ENCODE assay signal across 15 cellular contexts in the genomic region with DNA sequence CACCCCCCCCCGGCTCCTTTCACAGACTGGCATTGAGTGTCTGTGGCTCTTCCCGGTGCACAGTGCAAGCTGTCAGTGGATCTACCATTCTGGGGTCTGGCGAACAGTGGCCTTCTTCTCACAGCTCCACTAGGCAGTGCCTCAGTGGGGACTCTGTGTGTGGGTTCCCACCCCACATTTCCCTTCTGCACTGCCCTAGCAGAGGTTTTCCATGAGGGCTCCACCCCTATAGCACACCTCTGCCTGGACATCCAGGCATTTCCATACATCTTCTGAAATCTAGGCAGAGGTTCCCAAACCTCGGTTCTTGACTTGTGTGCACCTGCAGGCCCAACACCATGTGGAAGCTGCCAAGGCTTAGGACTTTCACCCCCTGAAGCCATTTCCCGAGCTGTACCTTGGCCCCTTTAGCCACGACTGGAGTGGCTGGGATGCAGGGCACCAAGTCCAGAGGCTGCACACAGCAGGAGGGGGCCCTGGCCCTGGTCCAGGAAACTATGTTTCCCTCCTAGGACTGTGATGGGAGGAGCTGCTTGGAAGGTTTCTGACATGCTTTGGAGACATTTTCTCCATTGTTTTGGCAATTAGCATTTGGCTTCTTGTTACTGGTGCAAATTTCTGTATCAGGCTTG. TPM values are rescaled to one million over a fixed set of nuclear protein-coding genes. Genes with fewer than 3 reads are reported as not detected.
DNase-seq lines count a peak whose midpoint lies in the region; ATAC-seq, FAIRE-seq and TF ChIP-seq lines count a peak whose summit lies in the region.
"Had no signal": no experiment of that assay in that cellular context is flagged by ENCODE, and none has a peak within 500 bp of the region (broad histone marks: within the 10 kb centered on the region; RNA-seq: fewer than 3 reads in every experiment).

No MANE protein-coding gene starts in this region.

- no peak overlapping the region for H3K4me3 ChIP-seq in HEK293 (ENCODE audit: low read depth, low read length)
- H3K4me3 ChIP-seq in K562: no peak overlapping the region
- no peak overlapping the region for H3K4me3 ChIP-seq in HepG2 (replicated peaks in 1 of 3; ENCODE audit: insufficient read depth in 1 of 3, low read depth in 2 of 3, low read length in 3 of 3)
- H3K4me3 ChIP-seq in subcutaneous abdominal adipose tissue (ENCODE audit: low read depth in 1 of 5, low read length in 5 of 5): no peak overlapping the region
- H3K4me3 ChIP-seq: A549 had no signal

- CTCF ChIA-PET in HEK293 (lab: Yijun Ruan, JAX) (interaction anchor here (0.6 to 0.7 kb wide), 2 partner anchors 8 to 266 kb away, joined by 3 to 4 read pairs; no protein-coding TSS in a partner anchor), K562 (lab: Yijun Ruan, JAX; ENCODE audit: low intra/inter-chr PET ratio) (no interaction called here), HepG2 (lab: Yijun Ruan, JAX; ENCODE audit: low intra/inter-chr PET ratio, low total read pairs) (no interaction called here)

- TF ChIP-seq EP300 in K562 (IDR thresholded peaks at IDR 0.05; ENCODE audit: low read length): no peak
- no peak for TF ChIP-seq EP300 in HepG2 (IDR thresholded peaks at IDR 0.05; ENCODE audit: low read depth in 2 of 2, low read length in 2 of 2)
- TF ChIP-seq EP300 in HepG2 (CRISPR knock-in tag; IDR thresholded peaks at IDR 0.05; ENCODE audit: borderline replicate concordance): no peak

- no peaks in the 10 kb centered on the region for H4K20me1 ChIP-seq in K562 (replicated peaks; ENCODE audit: control insufficient read depth, insufficient read depth, low read length)
- H4K20me1 ChIP-seq in HepG2 (ENCODE audit: insufficient read depth, low read length): no peaks in the 10 kb centered on the region

- no peak for TF ChIP-seq RAD21 in K562 (CRISPR knock-in tag; conservative IDR thresholded peaks at IDR 0.05 in 1 of 2, IDR thresholded peaks at IDR 0.05 in 1 of 2)
- no peak for TF ChIP-seq RAD21 in HepG2 (CRISPR knock-in tag; IDR thresholded peaks at IDR 0.05)

- DNase-seq in K562 (ENCODE audit: extremely low read depth in 1 of 4, low spot score in 3 of 4) (no peak), HepG2 (ENCODE audit: low spot score) (peak; percentile 15), NCI-H2227 treated with DMSO at 0.1 percent for 48 hours (lab: John Stamatoyannopoulos, UW) (no peak), inferior parietal cortex (ENCODE audit: extremely low spot score) (no peak), middle frontal gyrus (ENCODE audit: extremely low spot score, low spot score) (no peak)
- DNase-seq: BE2C; CD4-positive, CD25-positive, alpha-beta regulatory T cell; DMS53; GF-D8 had no signal

- TF ChIP-seq POLR2A in K562 (conservative IDR thresholded peaks at IDR 0.05): no peak
- no peak for TF ChIP-seq POLR2A in HepG2 (IDR thresholded peaks at IDR 0.05; ENCODE audit: insufficient read depth in 1 of 2, low read depth in 2 of 2, low read length in 2 of 2)

- no peak overlapping the region for H3K4me2 ChIP-seq in K562 (ENCODE audit: insufficient read depth, low read length)
- H3K4me2 ChIP-seq in HepG2 (ENCODE audit: low read depth, low read length): no peak overlapping the region
- H3K4me2 ChIP-seq: A549 had no signal

- H3K9me3 ChIP-seq in HEK293 (ENCODE audit: control insufficient read depth, insufficient read depth, low read depth, low read length) (no peaks in the 10 kb centered on the region), K562 (replicated peaks; ENCODE audit: control insufficient read depth, insufficient read depth, low read depth, low read length) (peaks cover 8% of the 10 kb centered on the region), HepG2 (ENCODE audit: low read length) (0 out of 2 replicates have a peak, but pooled peaks cover 9% of the 10 kb centered on the region), subcutaneous abdominal adipose tissue (ENCODE audit: control insufficient read depth in 5 of 5, low read length in 5 of 5) (peaks cover 0 to 2% (median 0%) of the 10 kb centered on the region in 5 donors)
- H3K9me3 ChIP-seq: A549 had no signal

- POLR2A ChIA-PET in HEK293 (lab: Yijun Ruan, JAX) (no interaction called here), K562 (lab: Yijun Ruan, JAX) (interaction anchor here (1.4 to 1.6 kb wide), 2 partner anchors 11 to 25 kb away, joined by 3 to 4 read pairs; partner anchors contain the start of gene BCL2L13), HepG2 (lab: Yijun Ruan, JAX) (interaction anchor here (1.4 kb wide), 1 partner anchor 25 kb away, joined by 4 read pairs; no protein-coding TSS in a partner anchor)

- in situ Hi-C loops in K562 (cut with MboI): no loop called here
- in situ Hi-C loops in HepG2 (cut with HindIII; ENCODE audit: extremely low pct_ligation_motif_present, low pct_unique_long_range_greater_than_20kb): loop anchor here (5.0 kb wide), 1 partner anchor 33 kb away; no protein-coding TSS in a partner anchor

- FAIRE-seq in K562 (lab: Jason Lieb, UNC): no peak
- FAIRE-seq in HepG2 (lab: Jason Lieb, UNC): no peak
- FAIRE-seq: A549, H54 had no signal

- TF ChIP-seq CTCF in HEK293 (tag by site-specific recombination; IDR thresholded peaks at IDR 0.05): no peak
- no peak for TF ChIP-seq CTCF in K562 (IDR thresholded peaks at IDR 0.05 in 2 of 3, conservative IDR thresholded peaks at IDR 0.05 in 1 of 3; ENCODE audit: insufficient read depth in 2 of 3, low read depth in 1 of 3, low read length in 3 of 3)
- no peak for TF ChIP-seq CTCF in HepG2 (CRISPR knock-in tag; IDR thresholded peaks at IDR 0.05)

- intact Hi-C loops in K562 (cut with micrococcal nuclease): no loop called here
- intact Hi-C loops in HepG2 (cut with micrococcal nuclease; ENCODE audit: unreplicated experiment): no loop called here

- H2AFZ ChIP-seq in K562 (ENCODE audit: low read depth, low read length) (no peak overlapping the region), HepG2 (ENCODE audit: low read length) (no peak overlapping the region)

- H3K4me1 ChIP-seq in HEK293 (ENCODE audit: control insufficient read depth, insufficient read depth, low read length): no peaks in the 10 kb centered on the region
- H3K4me1 ChIP-seq in K562 (replicated peaks in 1 of 2; ENCODE audit: control insufficient read depth in 2 of 2, insufficient read depth in 2 of 2, low read length in 2 of 2): no peaks in the 10 kb centered on the region; a peak in 1 of 5 replicates
- H3K4me1 ChIP-seq in HepG2 (ENCODE audit: insufficient read depth, low read length): peaks cover 18% of the 10 kb centered on the region
- H3K4me1 ChIP-seq in subcutaneous abdominal adipose tissue (ENCODE audit: control insufficient read depth in 5 of 5, insufficient read depth in 5 of 5, low read length in 5 of 5): peaks cover 0 to 10% (median 0%) of the 10 kb centered on the region in 5 donors
- H3K4me1 ChIP-seq: A549 had no signal

- H3K79me2 ChIP-seq in K562 (ENCODE audit: control insufficient read depth, insufficient read depth, low read length) (peaks cover 2% of the 10 kb centered on the region; the same call in 1 of the 3 replicates), HepG2 (ENCODE audit: insufficient read depth, low read length) (no peaks in the 10 kb centered on the region)

- no TSS peak for BruUV-seq in K562 (replicated peaks; lab: Mats Ljungman, UMichigan)
- BruUV-seq in HepG2 (replicated peaks; lab: Mats Ljungman, UMichigan): no TSS peak

- H3K27me3 ChIP-seq in K562 (ENCODE audit: control insufficient read depth in 2 of 2, insufficient read depth in 2 of 2, low read length in 2 of 2): no peaks in the 10 kb centered on the region
- H3K27me3 ChIP-seq in HepG2 (ENCODE audit: control insufficient read depth in 1 of 2, insufficient read depth in 2 of 2, low read length in 2 of 2): no peaks in the 10 kb centered on the region; a peak in 1 of 5 replicates
- H3K27me3 ChIP-seq in subcutaneous abdominal adipose tissue (ENCODE audit: control insufficient read depth in 5 of 5, insufficient read depth in 4 of 5, low read length in 5 of 5): no peaks in the 10 kb centered on the region
- H3K27me3 ChIP-seq: BE2C had no signal

- WGBS in K562 (ENCODE audit: insufficient coverage, low coverage, missing lambda C conversion rate): 96% methylated on average over 6 of the region's 6 CpGs
- WGBS in HepG2 (ENCODE audit: low lambda C conversion rate): 60% methylated on average over 4 of the region's 6 CpGs

- no peak for ATAC-seq in K562
- ATAC-seq in HepG2: peak; percentile 72
- ATAC-seq in HG03280 (IDR thresholded peaks at IDR 0.05; ENCODE audit: unreplicated experiment): no peak
- ATAC-seq: A549, HCT116 had no signal

- H3K9me1 ChIP-seq in K562 (ENCODE audit: control insufficient read depth, insufficient read depth, low read length): no peaks in the 10 kb centered on the region

- peaks cover 33 to 34% of the 10 kb centered on the region in 2 experiments for H3K36me3 ChIP-seq in HEK293 (ENCODE audit: control insufficient read depth in 2 of 2, insufficient read depth in 1 of 2, low read length in 2 of 2)
- H3K36me3 ChIP-seq in K562 (ENCODE audit: control insufficient read depth, insufficient read depth, low read length): peaks cover 62% of the 10 kb centered on the region
- peaks cover 16 to 32% of the 10 kb centered on the region in 2 experiments for H3K36me3 ChIP-seq in HepG2 (replicated peaks in 1 of 2; ENCODE audit: control insufficient read depth in 1 of 2, insufficient read depth in 2 of 2, low read length in 2 of 2)
- H3K36me3 ChIP-seq in subcutaneous abdominal adipose tissue (ENCODE audit: control insufficient read depth in 5 of 5, insufficient read depth in 5 of 5, low read length in 5 of 5): peaks cover 0 to 41% (median 14%) of the 10 kb centered on the region in 5 donors

- H3K27ac ChIP-seq in HEK293 (ENCODE audit: extremely low read depth, low read depth, low read length): no peak overlapping the region
- H3K27ac ChIP-seq in K562 (ENCODE audit: extremely low read depth, low read depth, low read length): no peak overlapping the region
- H3K27ac ChIP-seq in HepG2 (ENCODE audit: extremely low read length, insufficient read depth, low read length): peak overlapping the region; percentile 22
- peak overlapping the region; percentile 15 for H3K27ac ChIP-seq in subcutaneous abdominal adipose tissue (ENCODE audit: low read depth, low read length)
- H3K27ac ChIP-seq: A549 had no signal

- no peak overlapping the region for H3K9ac ChIP-seq in K562 (ENCODE audit: insufficient read depth in 1 of 2, low read depth in 2 of 2, low read length in 2 of 2)
- H3K9ac ChIP-seq in HepG2 (ENCODE audit: insufficient read depth, low read depth, low read length): no peak overlapping the region
- H3K9ac ChIP-seq in subcutaneous abdominal adipose tissue (ENCODE audit: low read length in 5 of 5): no peak overlapping the region

RNA-seq across cellular contexts. Expression of gene BCL2L13, which starts 26.0 kb away (rescaled TPM):
- total RNA-seq in K562 (2011; cell fraction: chromatin; rRNA removed; ENCODE audit: low replicate concordance): 41.1 and 59.5 TPM in 2 replicates
- total RNA-seq in K562 (2011; cell fraction: nucleolus; rRNA removed): 31.4 and 35.0 TPM in 2 replicates
- total RNA-seq in K562 (2011; cell fraction: nucleoplasm; rRNA removed): 49.1 and 68.7 TPM in 2 replicates
- total RNA-seq in K562 (2014; rRNA removed) (42.8 and 53.2 TPM in 2 replicates), K562 (2014; rRNA removed; fragmentation: Illumina TruSeq; extraction: Trizol) (56.5 and 61.9 TPM in 2 replicates), K562 (2015; rRNA removed; fragmentation: Illumina TruSeq; extraction: Trizol) (41.9 and 46.0 TPM in 2 replicates), K562 (2021) (56.8 and 58.4 TPM in 2 replicates), HepG2 (2016; rRNA removed; fragmentation: Illumina TruSeq; extraction: Trizol) (13.4 and 13.5 TPM in 2 replicates)
- polyA plus RNA-seq in K562 (2011; rRNA removed) (61.3 and 63.4 TPM in 2 replicates), K562 (2014; fragmentation: Illumina TruSeq; extraction: Trizol) (57.3 and 59.6 TPM in 2 replicates), K562 (2014; fragmentation: Nextera tagmentation; extraction: Ambion mirVana) (10 to 100 TPM; 43.6 to 60.8 TPM), K562 (2014; rRNA removed) (41.5 and 42.4 TPM in 2 replicates), HepG2 (2011; rRNA removed) (14.1 and 14.6 TPM in 2 replicates)
- 40.5 and 52.1 TPM in 2 replicates for polyA plus RNA-seq in K562 (2011; cell fraction: cytosol; rRNA removed)
- polyA plus RNA-seq in K562 (2011; cell fraction: nucleus; rRNA removed): 26.2 and 29.4 TPM in 2 replicates
- 38.9 and 63.2 TPM in 2 replicates for polyA plus RNA-seq in K562 (2012)
- polyA minus RNA-seq in K562 (2011; rRNA and poly(A)+ RNA removed): 75.9 and 78.7 TPM in 2 replicates
- polyA minus RNA-seq in K562 (2011; cell fraction: cytosol; rRNA and poly(A)+ RNA removed): 35.5 and 39.9 TPM in 2 replicates
- 14.1 and 22.7 TPM in 2 replicates for polyA minus RNA-seq in K562 (2011; cell fraction: nucleus; rRNA and poly(A)+ RNA removed)
- total RNA-seq in HepG2 (2016; cell fraction: cytosol; rRNA removed; fragmentation: Illumina TruSeq; extraction: Trizol; ENCODE audit: low read depth): 8.7 and 9.3 TPM in 2 replicates
- 11.7 and 11.9 TPM in 2 replicates for total RNA-seq in HepG2 (2016; cell fraction: insoluble cytoplasmic fraction; rRNA removed; fragmentation: Illumina TruSeq; extraction: Trizol)
- total RNA-seq in HepG2 (2016; cell fraction: membrane; rRNA removed; fragmentation: Illumina TruSeq; extraction: Trizol): 17.2 and 17.6 TPM in 2 replicates
- 9.3 and 13.9 TPM in 2 replicates for total RNA-seq in HepG2 (2016; cell fraction: nucleus; rRNA removed; fragmentation: Illumina TruSeq; extraction: Trizol)
- 12.3 and 14.8 TPM in 2 replicates for polyA plus RNA-seq in HepG2 (2011; cell fraction: cytosol; rRNA removed)
- polyA plus RNA-seq in HepG2 (2011; cell fraction: nucleus; rRNA removed): 6.2 and 6.7 TPM in 2 replicates
- polyA plus RNA-seq in HepG2 (2012): 12.5 and 13.1 TPM in 2 replicates
- 7.3 and 7.7 TPM in 2 replicates for polyA plus RNA-seq in HepG2 (2016; cell fraction: cytosol; fragmentation: Illumina TruSeq; extraction: Trizol; ENCODE audit: low read depth)
- polyA plus RNA-seq in HepG2 (2016; cell fraction: insoluble cytoplasmic fraction; fragmentation: Illumina TruSeq; extraction: Trizol; ENCODE audit: low read depth): 12.8 and 13.3 TPM in 2 replicates
- polyA plus RNA-seq in HepG2 (2016; cell fraction: membrane; fragmentation: Illumina TruSeq; extraction: Trizol; ENCODE audit: low read depth): 12.3 and 13.0 TPM in 2 replicates
- polyA plus RNA-seq in HepG2 (2016; cell fraction: nucleus; fragmentation: Illumina TruSeq; extraction: Trizol; ENCODE audit: insufficient read depth, low read depth): 10.7 and 11.2 TPM in 2 replicates
- 22.9 and 28.7 TPM in 2 replicates for polyA minus RNA-seq in HepG2 (2011; rRNA and poly(A)+ RNA removed; ENCODE audit: low replicate concordance)
- polyA minus RNA-seq in HepG2 (2011; cell fraction: cytosol; rRNA and poly(A)+ RNA removed): 11.3 and 13.1 TPM in 2 replicates
- polyA minus RNA-seq in HepG2 (2011; cell fraction: nucleus; rRNA and poly(A)+ RNA removed): 15.7 and 16.4 TPM in 2 replicates

RNA-seq across cellular contexts. Expression of gene ATP6V1E1, which starts 36.0 kb away (rescaled TPM):
- total RNA-seq in K562 (2011; cell fraction: chromatin; rRNA removed; ENCODE audit: low replicate concordance): 63.6 and 104 TPM in 2 replicates
- 48.9 and 50.5 TPM in 2 replicates for total RNA-seq in K562 (2011; cell fraction: nucleolus; rRNA removed)
- total RNA-seq in K562 (2011; cell fraction: nucleoplasm; rRNA removed): 69.7 and 91.1 TPM in 2 replicates
- total RNA-seq in K562 (2014; rRNA removed): 127 and 151 TPM in 2 replicates
- 157 and 175 TPM in 2 replicates for total RNA-seq in K562 (2014; rRNA removed; fragmentation: Illumina TruSeq; extraction: Trizol)
- total RNA-seq in K562 (2015; rRNA removed; fragmentation: Illumina TruSeq; extraction: Trizol): 175 and 184 TPM in 2 replicates
- total RNA-seq in K562 (2021): 122 and 129 TPM in 2 replicates
- 187 and 192 TPM in 2 replicates for polyA plus RNA-seq in K562 (2011; rRNA removed)
- polyA plus RNA-seq in K562 (2011; cell fraction: cytosol; rRNA removed): 87.5 and 145 TPM in 2 replicates
- 40.7 and 68.0 TPM in 2 replicates for polyA plus RNA-seq in K562 (2011; cell fraction: nucleus; rRNA removed)
- polyA plus RNA-seq in K562 (2012): 166 and 250 TPM in 2 replicates
- 197 and 230 TPM in 2 replicates for polyA plus RNA-seq in K562 (2014; fragmentation: Illumina TruSeq; extraction: Trizol)
- 100 to 1,000 TPM; 179 to 249 TPM for polyA plus RNA-seq in K562 (2014; fragmentation: Nextera tagmentation; extraction: Ambion mirVana)
- polyA plus RNA-seq in K562 (2014; rRNA removed): 173 and 185 TPM in 2 replicates
- polyA minus RNA-seq in K562 (2011; rRNA and poly(A)+ RNA removed): 147 and 159 TPM in 2 replicates
- polyA minus RNA-seq in K562 (2011; cell fraction: cytosol; rRNA and poly(A)+ RNA removed): 37.2 and 57.5 TPM in 2 replicates
- 17.5 and 40.5 TPM in 2 replicates for polyA minus RNA-seq in K562 (2011; cell fraction: nucleus; rRNA and poly(A)+ RNA removed)
- 90.9 and 134 TPM in 2 replicates for total RNA-seq in HepG2 (2016; rRNA removed; fragmentation: Illumina TruSeq; extraction: Trizol)
- 16.2 and 17.3 TPM in 2 replicates for total RNA-seq in HepG2 (2016; cell fraction: cytosol; rRNA removed; fragmentation: Illumina TruSeq; extraction: Trizol; ENCODE audit: low read depth)
- total RNA-seq in HepG2 (2016; cell fraction: insoluble cytoplasmic fraction; rRNA removed; fragmentation: Illumina TruSeq; extraction: Trizol): 91.3 and 151 TPM in 2 replicates
- 27.2 and 27.7 TPM in 2 replicates for total RNA-seq in HepG2 (2016; cell fraction: membrane; rRNA removed; fragmentation: Illumina TruSeq; extraction: Trizol)
- total RNA-seq in HepG2 (2016; cell fraction: nucleus; rRNA removed; fragmentation: Illumina TruSeq; extraction: Trizol): 39.2 and 45.9 TPM in 2 replicates
- polyA plus RNA-seq in HepG2 (2011; rRNA removed): 67.2 and 69.3 TPM in 2 replicates
- polyA plus RNA-seq in HepG2 (2011; cell fraction: cytosol; rRNA removed): 55.4 and 71.3 TPM in 2 replicates
- 15.4 and 18.8 TPM in 2 replicates for polyA plus RNA-seq in HepG2 (2011; cell fraction: nucleus; rRNA removed)
- polyA plus RNA-seq in HepG2 (2012): 68.2 and 73.3 TPM in 2 replicates
- polyA plus RNA-seq in HepG2 (2016; cell fraction: cytosol; fragmentation: Illumina TruSeq; extraction: Trizol; ENCODE audit: low read depth): 7.5 and 7.7 TPM in 2 replicates
- 144 and 152 TPM in 2 replicates for polyA plus RNA-seq in HepG2 (2016; cell fraction: insoluble cytoplasmic fraction; fragmentation: Illumina TruSeq; extraction: Trizol; ENCODE audit: low read depth)
- polyA plus RNA-seq in HepG2 (2016; cell fraction: membrane; fragmentation: Illumina TruSeq; extraction: Trizol; ENCODE audit: low read depth): 14.8 and 15.1 TPM in 2 replicates
- 60.0 and 63.8 TPM in 2 replicates for polyA plus RNA-seq in HepG2 (2016; cell fraction: nucleus; fragmentation: Illumina TruSeq; extraction: Trizol; ENCODE audit: insufficient read depth, low read depth)
- 53.2 and 88.3 TPM in 2 replicates for polyA minus RNA-seq in HepG2 (2011; rRNA and poly(A)+ RNA removed; ENCODE audit: low replicate concordance)
- 26.9 and 29.5 TPM in 2 replicates for polyA minus RNA-seq in HepG2 (2011; cell fraction: cytosol; rRNA and poly(A)+ RNA removed)
- polyA minus RNA-seq in HepG2 (2011; cell fraction: nucleus; rRNA and poly(A)+ RNA removed): 24.2 and 38.3 TPM in 2 replicates

Comparison
In these comparisons a context has a peak if more than half of its experiments do, and no peak if none do; other contexts are left out.
1. H3K27ac ChIP-seq: peak in HepG2 (single experiment) and subcutaneous abdominal adipose tissue (single experiment); none in HEK293 (single experiment) and K562 (single experiment).